ENCODE assay signal across 12 cellular contexts in genomic region chr15:98728107-98728810, GRCh38.
DNase-seq lines count a peak whose midpoint lies in the region; ATAC-seq and TF ChIP-seq lines count a peak whose summit lies in the region.
"Had no signal": no experiment of that assay in that cellular context is flagged by ENCODE, and none has a peak within 500 bp of the region (broad histone marks: within the 10 kb centered on the region; RNA-seq: fewer than 3 reads in every experiment).

No MANE protein-coding gene starts in this region.

- ATAC-seq in HCT116 (peak; percentile 21; the same call in 1 of the 2 replicates), lung (ENCODE audit: insufficient read depth, low FRiP score) (no peak), HG03135 (IDR thresholded peaks at IDR 0.05; ENCODE audit: unreplicated experiment) (no peak), HG03280 (IDR thresholded peaks at IDR 0.05; ENCODE audit: unreplicated experiment) (no peak), GM18909 (IDR thresholded peaks at IDR 0.05; ENCODE audit: poor library complexity, unreplicated experiment) (no peak)
- ATAC-seq: T-cell had no signal

- H4K20me1 ChIP-seq in HCT116 (ENCODE audit: insufficient read depth), result no peaks in the 10 kb centered on the region

- intact Hi-C loops in HCT116 (cut with micrococcal nuclease), result loop anchor here (5.0 kb wide), 1 partner anchor 81 kb away; the partner anchor contains the start of gene IGF1R
- intact Hi-C loops in breast epithelium (cut with DNase I; ENCODE audit: low total_unique reads), result no loop called here

- H3K27me3 ChIP-seq in HCT116 (ENCODE audit: insufficient read depth, low read length), result no peaks in the 10 kb centered on the region
- no peaks in the 10 kb centered on the region for H3K27me3 ChIP-seq in breast epithelium
- H3K27me3 ChIP-seq in lung (ENCODE audit: control insufficient read depth, insufficient read depth), result no peaks in the 10 kb centered on the region
- no peaks in the 10 kb centered on the region for H3K27me3 ChIP-seq in suprapubic skin

- no peaks in the 10 kb centered on the region for H3K9me3 ChIP-seq in HCT116 (ENCODE audit: control insufficient read depth in 1 of 2, insufficient read depth in 1 of 2, low read depth in 1 of 2, low read length in 2 of 2)
- H3K9me3 ChIP-seq in breast epithelium, result no peaks in the 10 kb centered on the region
- H3K9me3 ChIP-seq in lung (ENCODE audit: control insufficient read depth in 2 of 2, insufficient read depth in 1 of 2, low read length in 1 of 2), result no peaks in the 10 kb centered on the region
- H3K9me3 ChIP-seq in suprapubic skin, result no peaks in the 10 kb centered on the region

- H2AFZ ChIP-seq in HCT116 (ENCODE audit: low read depth, low read length, poor library complexity, severe bottlenecking), result no peak overlapping the region

- H3K9me2 ChIP-seq in HCT116 (ENCODE audit: insufficient read depth), result no peaks in the 10 kb centered on the region

- RAD21 ChIA-PET in HCT116 (lab: Charles Lee; ENCODE audit: low non-redundant PET in 1 of 2, low total read pairs in 2 of 2, uncharacterized antibody in 2 of 2, unreplicated experiment in 2 of 2), result no interaction called here

- peak overlapping the region; percentile 91 for H3K4me2 ChIP-seq in HCT116 (ENCODE audit: low read length)

- no peaks in the 10 kb centered on the region for H3K36me3 ChIP-seq in HCT116 (ENCODE audit: control insufficient read depth in 1 of 2, insufficient read depth in 2 of 2, low read length in 2 of 2)
- H3K36me3 ChIP-seq in breast epithelium, result no peaks in the 10 kb centered on the region
- H3K36me3 ChIP-seq in lung (ENCODE audit: control insufficient read depth in 2 of 2, insufficient read depth in 2 of 2, low read length in 2 of 2), result no peaks in the 10 kb centered on the region
- no peaks in the 10 kb centered on the region for H3K36me3 ChIP-seq in suprapubic skin

- BruUV-seq in HCT116 (replicated peaks; lab: Mats Ljungman, UMichigan), result no TSS peak

- H3K79me2 ChIP-seq in HCT116 (ENCODE audit: insufficient read depth, low read length), result no peaks in the 10 kb centered on the region

- CTCF ChIA-PET in HCT116 (lab: Charles Lee), result no interaction called here

- TF ChIP-seq EP300 in suprapubic skin (IDR thresholded peaks at IDR 0.05), result no peak

- DNase-seq in HCT116 (ENCODE audit: low read depth, low spot score) (no peak), breast epithelium (ENCODE audit: low spot score in 2 of 2) (no peak), lung (ENCODE audit: low spot score) (no peak), suprapubic skin (ENCODE audit: low spot score in 2 of 2) (no peak), retina (no peak)
- DNase-seq: activated CD8-positive, alpha-beta memory T cell treated with anti-CD3 and anti-CD28 coated beads, Interleukin-2, amount 50 U/mL, for 48 hours; immature natural killer cell; NCI-H187; T-cell had no signal

- whole genome bisulfite sequencing in lung, 2 donors, result 85 to 91% methylated on average over 12 of the region's 12 CpGs
- 72% methylated on average over 10 of the region's 12 CpGs for WGBS in suprapubic skin

- H3K27ac ChIP-seq in HCT116 (ENCODE audit: low read depth, low read length), result peak overlapping the region; percentile 98
- H3K27ac ChIP-seq in breast epithelium, result peak overlapping the region; percentile 89 to 94
- peak overlapping the region; percentile 64 to 97 for H3K27ac ChIP-seq in lung (ENCODE audit: low read depth in 1 of 2, low read length in 1 of 2)
- H3K27ac ChIP-seq in suprapubic skin, result peak overlapping the region; percentile 85

- TF ChIP-seq CTCF in HCT116 (IDR thresholded peaks at IDR 0.05 in 2 of 3, conservative IDR thresholded peaks at IDR 0.05 in 1 of 3; ENCODE audit: borderline replicate concordance in 1 of 3, insufficient read depth in 1 of 3, low read depth in 2 of 3, low read length in 2 of 3) (no peak), breast epithelium (IDR thresholded peaks at IDR 0.05) (no peak), lung (IDR thresholded peaks at IDR 0.05; ENCODE audit: control extremely low read depth, extremely low read depth) (no peak), suprapubic skin (IDR thresholded peaks at IDR 0.05) (no peak)

- TF ChIP-seq RAD21 in HCT116 (IDR thresholded peaks at IDR 0.05; ENCODE audit: low read depth), result no peak

- peaks cover 36 to 45% of the 10 kb centered on the region in 2 experiments for H3K4me1 ChIP-seq in HCT116 (ENCODE audit: control insufficient read depth in 1 of 2, insufficient read depth in 2 of 2, low read length in 2 of 2)
- peaks cover 4 to 25% of the 10 kb centered on the region in 2 donors for H3K4me1 ChIP-seq in breast epithelium
- peaks cover 25 to 26% of the 10 kb centered on the region in 2 donors for H3K4me1 ChIP-seq in lung (ENCODE audit: control insufficient read depth in 2 of 2, insufficient read depth in 2 of 2, low read length in 2 of 2)
- H3K4me1 ChIP-seq in suprapubic skin, result peaks cover 41% of the 10 kb centered on the region

- peak overlapping the region; percentile 74 for H3K9ac ChIP-seq in HCT116 (ENCODE audit: low read length)

- no peak for TF ChIP-seq POLR2A in HCT116 (IDR thresholded peaks at IDR 0.05; ENCODE audit: borderline replicate concordance, extremely low read depth, insufficient read depth, insufficient read length)
- TF ChIP-seq POLR2A in breast epithelium (IDR thresholded peaks at IDR 0.05), result no peak
- TF ChIP-seq POLR2A in suprapubic skin (IDR thresholded peaks at IDR 0.05), result no peak

- peak overlapping the region in 1 of 2 experiments; percentile 48; a peak in 1 of 4 replicates for H3K4me3 ChIP-seq in HCT116 (replicated peaks in 1 of 2; ENCODE audit: low read depth in 1 of 2, low read length in 2 of 2)
- H3K4me3 ChIP-seq in breast epithelium, result peak overlapping the region in 1 of 3 donors; percentile 12
- H3K4me3 ChIP-seq in lung, result no peak overlapping the region
- no peak overlapping the region for H3K4me3 ChIP-seq in suprapubic skin

- POLR2A ChIA-PET in HCT116 (lab: Charles Lee), result no interaction called here

TF ChIP-seq in HCT116, 20 proteins besides CTCF, POLR2A, EP300 and RAD21:
- TF ChIP-seq ZFX (IDR thresholded peaks at IDR 0.05) (no peak), JUND (IDR thresholded peaks at IDR 0.05) (no peak), EZH2phosphoT487 (IDR thresholded peaks at IDR 0.05; ENCODE audit: borderline replicate concordance) (no peak), EZH2 (IDR thresholded peaks at IDR 0.05) (no peak), ATF3 (IDR thresholded peaks at IDR 0.05) (no peak), MAX (IDR thresholded peaks at IDR 0.05) (no peak), EGR1 (IDR thresholded peaks at IDR 0.05; ENCODE audit: low read depth) (no peak), CEBPB (IDR thresholded peaks at IDR 0.05; ENCODE audit: low read depth) (no peak)
